Comparison of ENCODE assay signal across 20 cellular contexts in genomic region chr2:227570615-227571014, GRCh38. TPM values are rescaled to one million over a fixed set of nuclear protein-coding genes. Genes with fewer than 3 reads are reported as not detected.
"Had no signal": no experiment of that assay in that cellular context is flagged by ENCODE, and none has a peak within 500 bp of the region (broad histone marks: within the 10 kb centered on the region; RNA-seq: fewer than 3 reads in every experiment).

No MANE protein-coding gene starts in this region.

- FAIRE-seq: urothelium cell line had no signal

- H3K9me3 ChIP-seq: mucosa of descending colon, thyroid gland had no signal

- ATAC-seq: left colon; mucosa of descending colon; naive thymus-derived CD4-positive, alpha-beta T cell; stimulated activated naive B cell treated with anti-CD40 and anti-IgM and Interleukin-4, amounts not matched to agents 10 μg/mL and 1 μg/mL and 100 μg/mL, for 72 hours had no signal

- DNase-seq: activated CD4-positive, alpha-beta memory T cell treated with anti-CD3 and anti-CD28 coated beads, Interleukin-2, amount 10 ng/mL, durations not matched to agents 7 days and 5 days; activated CD4-positive, alpha-beta T cell treated with anti-CD3 and anti-CD28 coated beads for 4 hours; activated naive CD4-positive, alpha-beta T cell treated with anti-CD3 and anti-CD28 coated beads, Interleukin-2, amount 50 U/mL, for 16 hours; activated T-cell treated with anti-CD3 and anti-CD28 coated beads, Interleukin-2, amount 50 U/mL, for 24 hours; amygdala; effector memory CD4-positive, alpha-beta T cell; foreskin melanocyte; head of caudate nucleus; left colon; mucosa of descending colon; naive thymus-derived CD4-positive, alpha-beta T cell; retina; stimulated activated CD4-positive, alpha-beta T cell treated with anti-CD3 and anti-CD28 coated beads, Interleukin-2, amount 100 ng/mL, for 48 hours; stimulated activated naive B cell treated with anti-CD40 and anti-IgM and Interleukin-4, amounts not matched to agents 10 μg/mL and 1 μg/mL and 100 μg/mL, for 72 hours; thyroid gland had no signal

- H3K9me3 Mint-ChIP-seq: activated CD4-positive, alpha-beta memory T cell treated with anti-CD3 and anti-CD28 coated beads, Interleukin-2, amount 10 ng/mL, durations not matched to agents 7 days and 5 days; activated T-cell treated with anti-CD3 and anti-CD28 coated beads, Interleukin-2, amount 50 U/mL, for 24 hours; stimulated activated naive B cell treated with anti-CD40 and anti-IgM and Interleukin-4, amounts not matched to agents 10 μg/mL and 1 μg/mL and 100 μg/mL, for 72 hours; T-helper 1 cell treated with Interleukin-12 subunit alpha and Interleukin-12 subunit beta and Interleukin-4 antibody, amounts not matched to agents 30 μg/mL and 1 μg/mL, for 36 hours had no signal

- H3K4me3 Mint-ChIP-seq: activated CD4-positive, alpha-beta memory T cell treated with anti-CD3 and anti-CD28 coated beads, Interleukin-2, amount 10 ng/mL, durations not matched to agents 7 days and 5 days; activated T-cell treated with anti-CD3 and anti-CD28 coated beads, Interleukin-2, amount 50 U/mL, for 24 hours; naive thymus-derived CD4-positive, alpha-beta T cell; stimulated activated naive B cell treated with anti-CD40 and anti-IgM and Interleukin-4, amounts not matched to agents 10 μg/mL and 1 μg/mL and 100 μg/mL, for 72 hours; T-helper 1 cell treated with Interleukin-12 subunit alpha and Interleukin-12 subunit beta and Interleukin-4 antibody, amounts not matched to agents 30 μg/mL and 1 μg/mL, for 36 hours had no signal

- H3K4me1 Mint-ChIP-seq: activated CD4-positive, alpha-beta memory T cell treated with anti-CD3 and anti-CD28 coated beads, Interleukin-2, amount 10 ng/mL, durations not matched to agents 7 days and 5 days had no signal

- H3K27ac ChIP-seq: epithelial cell of prostate, thyroid gland had no signal

- H3K36me3 Mint-ChIP-seq: naive thymus-derived CD4-positive, alpha-beta T cell had no signal

- H3K4me3 ChIP-seq: lung, mucosa of descending colon, thyroid gland had no signal

- H3K27ac Mint-ChIP-seq: activated CD4-positive, alpha-beta memory T cell treated with anti-CD3 and anti-CD28 coated beads, Interleukin-2, amount 10 ng/mL, durations not matched to agents 7 days and 5 days; activated T-cell treated with anti-CD3 and anti-CD28 coated beads, Interleukin-2, amount 50 U/mL, for 24 hours; stimulated activated naive B cell treated with anti-CD40 and anti-IgM and Interleukin-4, amounts not matched to agents 10 μg/mL and 1 μg/mL and 100 μg/mL, for 72 hours; T-helper 1 cell treated with Interleukin-12 subunit alpha and Interleukin-12 subunit beta and Interleukin-4 antibody, amounts not matched to agents 30 μg/mL and 1 μg/mL, for 36 hours had no signal

- H3K27me3 ChIP-seq: thyroid gland had no signal

- H3K4me1 ChIP-seq: thyroid gland had no signal

- H3K36me3 ChIP-seq: thyroid gland had no signal

- H3K27me3 Mint-ChIP-seq: activated CD4-positive, alpha-beta memory T cell treated with anti-CD3 and anti-CD28 coated beads, Interleukin-2, amount 10 ng/mL, durations not matched to agents 7 days and 5 days; stimulated activated naive B cell treated with anti-CD40 and anti-IgM and Interleukin-4, amounts not matched to agents 10 μg/mL and 1 μg/mL and 100 μg/mL, for 72 hours had no signal

RNA-seq across cellular contexts. Expression of gene SCYGR2, which starts 28.1 kb away (rescaled TPM):
- total RNA-seq: activated CD4-positive, alpha-beta memory T cell treated with anti-CD3 and anti-CD28 coated beads, Interleukin-2, amount 10 ng/mL, durations not matched to agents 7 days and 5 days; fibroblast of lung; left colon; lung; mucosa of descending colon; naive thymus-derived CD4-positive, alpha-beta T cell; thyroid gland had no signal
- polyA plus RNA-seq: fibroblast of lung; lung; naive thymus-derived CD4-positive, alpha-beta T cell had no signal

RNA-seq across cellular contexts. Expression of gene SCYGR3, which starts 44.0 kb away (rescaled TPM):
- total RNA-seq: activated CD4-positive, alpha-beta memory T cell treated with anti-CD3 and anti-CD28 coated beads, Interleukin-2, amount 10 ng/mL, durations not matched to agents 7 days and 5 days; fibroblast of lung; left colon; lung; mucosa of descending colon; naive thymus-derived CD4-positive, alpha-beta T cell; thyroid gland had no signal
- polyA plus RNA-seq: fibroblast of lung; lung; naive thymus-derived CD4-positive, alpha-beta T cell had no signal

RNA-seq across cellular contexts. Expression of gene SCYGR4, which starts 46.7 kb away (rescaled TPM):
- total RNA-seq: activated CD4-positive, alpha-beta memory T cell treated with anti-CD3 and anti-CD28 coated beads, Interleukin-2, amount 10 ng/mL, durations not matched to agents 7 days and 5 days; fibroblast of lung; left colon; lung; mucosa of descending colon; naive thymus-derived CD4-positive, alpha-beta T cell; thyroid gland had no signal
- polyA plus RNA-seq: fibroblast of lung; lung; naive thymus-derived CD4-positive, alpha-beta T cell had no signal
